ENCODE assay signal across 10 cellular contexts in genomic region chr20:45336530-45337366, GRCh38. TPM values are rescaled to one million over a fixed set of nuclear protein-coding genes. Genes with fewer than 3 reads are reported as not detected.
DNase-seq lines count a peak whose midpoint lies in the region; ATAC-seq and TF ChIP-seq lines count a peak whose summit lies in the region.
"Had no signal": no experiment of that assay in that cellular context is flagged by ENCODE, and none has a peak within 500 bp of the region (broad histone marks: within the 10 kb centered on the region; RNA-seq: fewer than 3 reads in every experiment).

No MANE protein-coding gene starts in this region.

- H3K36me3 Mint-ChIP-seq in HFFc6 (ENCODE audit: low read depth): peaks cover 43% of the 10 kb centered on the region
- no peaks in the 10 kb centered on the region for H3K36me3 Mint-ChIP-seq in activated CD4-positive, alpha-beta T cell treated with anti-CD3 and anti-CD28 coated beads, Interleukin-2, amount 10 ng/mL, durations not matched to agents 7 days and 5 days (ENCODE audit: low read depth)

- H3K9me3 ChIP-seq in mammary epithelial cell (replicated peaks; ENCODE audit: insufficient read depth, low read length): no peaks in the 10 kb centered on the region
- H3K9me3 ChIP-seq in suprapubic skin: no peaks in the 10 kb centered on the region

- H3K4me3 Mint-ChIP-seq in HFFc6: peak overlapping the region; percentile 74
- no peak overlapping the region for H3K4me3 Mint-ChIP-seq in activated CD4-positive, alpha-beta T cell treated with anti-CD3 and anti-CD28 coated beads, Interleukin-2, amount 10 ng/mL, durations not matched to agents 7 days and 5 days
- H3K4me3 Mint-ChIP-seq: activated B cell treated with CpG ODN at 0.5 μM for 24 hours had no signal

- dilution Hi-C loops in mammary epithelial cell (cut with HindIII; ENCODE audit: low sequenced_read_pairs): no loop called here

- H3K27me3 ChIP-seq in mammary epithelial cell (ENCODE audit: insufficient read depth, low read length): no peaks in the 10 kb centered on the region
- no peaks in the 10 kb centered on the region for H3K27me3 ChIP-seq in suprapubic skin

- intact Hi-C loops in mammary epithelial cell (cut with micrococcal nuclease): loop anchor here (1.0 kb wide), 3 partner anchors 11 to 27 kb away; partner anchors contain the start of gene SYS1

- H3K4me3 ChIP-seq in mammary epithelial cell (replicated peaks in 1 of 3; ENCODE audit: insufficient read depth in 1 of 3, low read depth in 2 of 3, low read length in 3 of 3) (no peak overlapping the region), suprapubic skin (no peak overlapping the region)

- TF ChIP-seq POLR2A in suprapubic skin (IDR thresholded peaks at IDR 0.05): no peak

- H3K9ac ChIP-seq in mammary epithelial cell (ENCODE audit: insufficient read depth, low read length): peak overlapping the region; percentile 77
- H3K9ac ChIP-seq: KMS-11 had no signal

- DNase-seq in HFFc6 (peak; percentile 98), mammary epithelial cell (peak; percentile 98), left lobe of liver (ENCODE audit: low spot score) (peak; percentile 82), suprapubic skin (ENCODE audit: low spot score in 2 of 2) (no peak), NOMO-1 (lab: John Stamatoyannopoulos, UW; ENCODE audit: unreplicated experiment in 2 of 2) (no peak), D341Med (ENCODE audit: low spot score) (no peak)
- DNase-seq in activated CD4-positive, alpha-beta T cell treated with anti-CD3 and anti-CD28 coated beads, Interleukin-2, amount 10 ng/mL, durations not matched to agents 7 days and 5 days: no peak
- DNase-seq: activated B cell treated with CpG ODN at 0.5 μM for 24 hours had no signal

- no peak for TF ChIP-seq CTCF in HFFc6 (IDR thresholded peaks at IDR 0.05)
- no peak for TF ChIP-seq CTCF in mammary epithelial cell (conservative IDR thresholded peaks at IDR 0.05 in 1 of 2, IDR thresholded peaks at IDR 0.05 in 1 of 2; ENCODE audit: extremely low read depth in 1 of 2, insufficient read depth in 1 of 2, low read depth in 1 of 2, low read length in 2 of 2)
- no peak for TF ChIP-seq CTCF in suprapubic skin (IDR thresholded peaks at IDR 0.05)

- H3K79me2 ChIP-seq in mammary epithelial cell (ENCODE audit: insufficient read depth, low read length): peaks cover 87% of the 10 kb centered on the region

- in situ Hi-C loops in mammary epithelial cell (cut with MboI; ENCODE audit: low sequenced_read_pairs in 2 of 2): no loop called here

- WGBS in mammary epithelial cell (ENCODE audit: low coverage, missing lambda C conversion rate): 18% methylated on average over 9 of the region's 11 CpGs
- WGBS in suprapubic skin: 51% methylated on average over 10 of the region's 11 CpGs

- BruUV-seq in mammary epithelial cell (replicated peaks; lab: Mats Ljungman, UMichigan): TSS peak; percentile 96

- H3K27ac Mint-ChIP-seq in HFFc6: peak overlapping the region; percentile 99
- H3K27ac Mint-ChIP-seq in activated CD4-positive, alpha-beta T cell treated with anti-CD3 and anti-CD28 coated beads, Interleukin-2, amount 10 ng/mL, durations not matched to agents 7 days and 5 days: no peak overlapping the region
- H3K27ac Mint-ChIP-seq: activated B cell treated with CpG ODN at 0.5 μM for 24 hours had no signal

- POLR2A ChIA-PET in activated CD4-positive, alpha-beta T cell treated with anti-CD3 and anti-CD28 coated beads, Interleukin-2, amount 10 ng/mL, durations not matched to agents 7 days and 5 days (lab: Charles Lee): no interaction called here

- peaks cover 34% of the 10 kb centered on the region for H3K36me3 ChIP-seq in mammary epithelial cell (ENCODE audit: insufficient read depth, low read length)
- H3K36me3 ChIP-seq in suprapubic skin: peaks cover 26% of the 10 kb centered on the region

- H4K20me1 ChIP-seq in mammary epithelial cell (ENCODE audit: insufficient read depth, low read length): no peaks in the 10 kb centered on the region

- peaks cover 3% of the 10 kb centered on the region for H3K27me3 Mint-ChIP-seq in HFFc6 (ENCODE audit: insufficient read depth)
- no peaks in the 10 kb centered on the region for H3K27me3 Mint-ChIP-seq in activated CD4-positive, alpha-beta T cell treated with anti-CD3 and anti-CD28 coated beads, Interleukin-2, amount 10 ng/mL, durations not matched to agents 7 days and 5 days

- peak overlapping the region; percentile 63 for H3K4me2 ChIP-seq in mammary epithelial cell (ENCODE audit: insufficient read depth, low read depth, low read length)
- H3K4me2 ChIP-seq: KMS-11 had no signal

- no peak for TF ChIP-seq EP300 in suprapubic skin (IDR thresholded peaks at IDR 0.05)

- ATAC-seq in left lobe of liver: peak; percentile 58
- no peak for ATAC-seq in GM18873 (IDR thresholded peaks at IDR 0.05; ENCODE audit: low FRiP score, unreplicated experiment)

- H3K4me1 Mint-ChIP-seq in HFFc6 (ENCODE audit: low read depth): peaks cover 68% of the 10 kb centered on the region
- H3K4me1 Mint-ChIP-seq in activated CD4-positive, alpha-beta T cell treated with anti-CD3 and anti-CD28 coated beads, Interleukin-2, amount 10 ng/mL, durations not matched to agents 7 days and 5 days: peaks cover 3% of the 10 kb centered on the region
- H3K4me1 Mint-ChIP-seq: activated B cell treated with CpG ODN at 0.5 μM for 24 hours had no signal

- H2AFZ ChIP-seq in mammary epithelial cell (ENCODE audit: low read depth, low read length): no peak overlapping the region

- peaks cover 64% of the 10 kb centered on the region for H3K4me1 ChIP-seq in mammary epithelial cell (ENCODE audit: insufficient read depth, low read length)
- peaks cover 60% of the 10 kb centered on the region for H3K4me1 ChIP-seq in suprapubic skin

- CTCF ChIA-PET in mammary epithelial cell (lab: Charles Lee; ENCODE audit: low non-redundant PET): interaction anchor here (0.6 to 1.0 kb wide), 3 partner anchors 20 to 276 kb away, joined by 3 to 4 read pairs (median 3); no protein-coding TSS in a partner anchor
- CTCF ChIA-PET in activated CD4-positive, alpha-beta T cell treated with anti-CD3 and anti-CD28 coated beads, Interleukin-2, amount 10 ng/mL, durations not matched to agents 7 days and 5 days (lab: Charles Lee): interaction anchor here (0.8 to 2.6 kb wide), 3 partner anchors 8 to 37 kb away, joined by 3 to 8 read pairs (median 5); partner anchors contain the start of gene SDC4

- peak overlapping the region; percentile 96 for H3K27ac ChIP-seq in mammary epithelial cell (ENCODE audit: insufficient read depth, low read depth, low read length)
- peak overlapping the region; percentile 94 for H3K27ac ChIP-seq in suprapubic skin
- H3K27ac ChIP-seq: KMS-11 had no signal

- H3K9me3 Mint-ChIP-seq in HFFc6: no peaks in the 10 kb centered on the region
- H3K9me3 Mint-ChIP-seq in activated CD4-positive, alpha-beta T cell treated with anti-CD3 and anti-CD28 coated beads, Interleukin-2, amount 10 ng/mL, durations not matched to agents 7 days and 5 days: no peaks in the 10 kb centered on the region
- H3K9me3 Mint-ChIP-seq: activated B cell treated with CpG ODN at 0.5 μM for 24 hours had no signal

RNA-seq across cellular contexts. Expression of gene SDC4, which starts 11.5 kb away (rescaled TPM):
- total RNA-seq in HFFc6 (2021; fragmentation: NEBNext Ultra II Directional; extraction: Animal tissue kit (Norgen Biotek cat#: 25700)): 100 to 1,000 TPM; 122 to 146 (median 135) TPM
- total RNA-seq in mammary epithelial cell: 100 to 1,000 TPM; 276 to 550 TPM
- 135 TPM for polyA plus RNA-seq in mammary epithelial cell
- polyA minus RNA-seq in mammary epithelial cell: 326 TPM
- total RNA-seq in left lobe of liver: 89.3 TPM
- total RNA-seq in suprapubic skin: 100 to 1,000 TPM; 156 to 255 (median 216) TPM
- total RNA-seq in activated CD4-positive, alpha-beta T cell treated with anti-CD3 and anti-CD28 coated beads, Interleukin-2, amount 10 ng/mL, durations not matched to agents 7 days and 5 days: 1 to 10 TPM; 7.5 to 8.1 TPM
- total RNA-seq: activated B cell treated with CpG ODN at 0.5 μM for 24 hours had no signal

RNA-seq across cellular contexts. Expression of gene SYS1, which starts 26.2 kb away (rescaled TPM):
- 10 to 100 TPM; 22.9 to 34.1 (median 27.6) TPM for total RNA-seq in HFFc6 (2021; fragmentation: NEBNext Ultra II Directional; extraction: Animal tissue kit (Norgen Biotek cat#: 25700))
- total RNA-seq in mammary epithelial cell (10 to 100 TPM; 20.9 to 25.0 TPM), left lobe of liver (16.9 TPM), suprapubic skin (10 to 100 TPM; 30.9 to 49.5 (median 38.7) TPM)
- polyA plus RNA-seq in mammary epithelial cell: 35.1 TPM
- polyA minus RNA-seq in mammary epithelial cell: 40.9 TPM
- 10 to 100 TPM; 23.9 to 25.6 TPM for total RNA-seq in activated CD4-positive, alpha-beta T cell treated with anti-CD3 and anti-CD28 coated beads, Interleukin-2, amount 10 ng/mL, durations not matched to agents 7 days and 5 days

RNA-seq across cellular contexts. Expression of gene MATN4, which starts 28.6 kb away (rescaled TPM):
- not detected for total RNA-seq in HFFc6 (2021; fragmentation: NEBNext Ultra II Directional; extraction: Animal tissue kit (Norgen Biotek cat#: 25700))
- under 1 TPM in 1 of 2 donors, not detected in 1; 0.24 TPM for total RNA-seq in mammary epithelial cell
- 0.06 TPM for polyA plus RNA-seq in mammary epithelial cell
- not detected for polyA minus RNA-seq in mammary epithelial cell
- not detected for total RNA-seq in left lobe of liver
- 1 to 10 TPM in 1 of 4 donors, under 1 TPM in 2, not detected in 1; 0.25 to 1.5 (median 0.94) TPM for total RNA-seq in suprapubic skin
- total RNA-seq in activated CD4-positive, alpha-beta T cell treated with anti-CD3 and anti-CD28 coated beads, Interleukin-2, amount 10 ng/mL, durations not matched to agents 7 days and 5 days: under 1 TPM; 0.17 to 0.25 TPM
- total RNA-seq: activated B cell treated with CpG ODN at 0.5 μM for 24 hours had no signal

RNA-seq across cellular contexts. Expression of gene RBPJL, which starts 30.1 kb away (rescaled TPM):
- total RNA-seq in HFFc6 (2021; fragmentation: NEBNext Ultra II Directional; extraction: Animal tissue kit (Norgen Biotek cat#: 25700)): not detected
- not detected for total RNA-seq in mammary epithelial cell
- polyA plus RNA-seq in mammary epithelial cell: not detected
- polyA minus RNA-seq in mammary epithelial cell: not detected
- total RNA-seq in left lobe of liver: 0.23 TPM
- not detected for total RNA-seq in suprapubic skin
- total RNA-seq in activated CD4-positive, alpha-beta T cell treated with anti-CD3 and anti-CD28 coated beads, Interleukin-2, amount 10 ng/mL, durations not matched to agents 7 days and 5 days: not detected
- total RNA-seq: activated B cell treated with CpG ODN at 0.5 μM for 24 hours had no signal

RNA-seq across cellular contexts. Expression of gene TP53TG5, which starts 41.4 kb away (rescaled TPM):
- total RNA-seq in HFFc6 (2021; fragmentation: NEBNext Ultra II Directional; extraction: Animal tissue kit (Norgen Biotek cat#: 25700)): not detected
- total RNA-seq in mammary epithelial cell: not detected
- polyA plus RNA-seq in mammary epithelial cell: not detected
- not detected for polyA minus RNA-seq in mammary epithelial cell
- total RNA-seq in left lobe of liver: not detected
- total RNA-seq in suprapubic skin: under 1 TPM in 1 of 4 donors, not detected in 3; 0.32 TPM
- not detected for total RNA-seq in activated CD4-positive, alpha-beta T cell treated with anti-CD3 and anti-CD28 coated beads, Interleukin-2, amount 10 ng/mL, durations not matched to agents 7 days and 5 days
- total RNA-seq: activated B cell treated with CpG ODN at 0.5 μM for 24 hours had no signal

Comparison
In these comparisons a context has a peak if more than half of its experiments do, and no peak if none do; other contexts are left out.
1. DNase-seq: peak in HFFc6 (single experiment), mammary epithelial cell (single experiment) and left lobe of liver (single experiment); none in suprapubic skin (0 of 2), NOMO-1 (0 of 2), D341Med (single experiment) and activated CD4-positive, alpha-beta T cell treated with anti-CD3 and anti-CD28 coated beads, Interleukin-2, amount 10 ng/mL, durations not matched to agents 7 days and 5 days (single experiment).